12 cellular contexts compared by ENCODE assay signal in the genomic region with DNA sequence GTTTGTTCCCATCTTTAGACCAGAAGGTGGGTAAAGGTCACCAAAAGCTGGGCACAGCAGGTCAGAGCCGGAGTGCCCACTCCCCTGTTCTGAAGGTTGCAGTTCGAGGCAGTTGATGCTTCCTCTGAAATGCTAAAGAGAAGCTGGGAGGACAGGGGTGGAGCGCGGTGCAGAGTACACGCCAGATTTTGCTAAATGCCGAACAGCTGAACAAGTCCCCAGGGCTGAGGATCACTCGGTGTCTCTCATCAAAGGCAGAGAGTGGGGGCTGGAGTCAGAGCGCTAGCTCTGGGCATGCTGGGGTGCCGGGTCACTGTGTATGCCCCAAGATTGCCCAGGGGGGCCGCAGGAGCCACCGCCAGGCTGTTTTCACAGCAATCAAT.
DNase-seq lines count a peak whose midpoint lies in the region; ATAC-seq and TF ChIP-seq lines count a peak whose summit lies in the region.
"Had no signal": no experiment of that assay in that cellular context is flagged by ENCODE, and none has a peak within 500 bp of the region (broad histone marks: within the 10 kb centered on the region; RNA-seq: fewer than 3 reads in every experiment).

No MANE protein-coding gene starts in this region.

- DNase-seq in COR-L47 (lab: John Stamatoyannopoulos, UW), result peak; percentile 35
- DNase-seq in NCI-H1092 (lab: John Stamatoyannopoulos, UW), result peak; percentile 31
- peak; percentile 41 for DNase-seq in SW480 (ENCODE audit: low spot score)
- no peak for DNase-seq in mesothelial cell of epicardium (ENCODE audit: low spot score in 2 of 2, unreplicated experiment in 2 of 2)
- DNase-seq in activated naive CD8-positive, alpha-beta T cell treated with anti-CD3 and anti-CD28 coated beads for 36 hours, result no peak
- no peak for DNase-seq in kidney glomerular epithelial cell (lab: John Stamatoyannopoulos, UW)
- DNase-seq: activated B cell treated with CpG ODN at 0.5 μM for 24 hours; activated gamma-delta T cell treated with Interleukin-2 at 50 U/mL for 16 hours; CD8-positive, alpha-beta T cell had no signal

- peaks cover 53% of the 10 kb centered on the region for H3K4me1 Mint-ChIP-seq in mesothelial cell of epicardium
- peaks cover 6% of the 10 kb centered on the region for H3K4me1 Mint-ChIP-seq in activated naive CD8-positive, alpha-beta T cell treated with anti-CD3 and anti-CD28 coated beads for 36 hours
- H3K4me1 Mint-ChIP-seq: activated B cell treated with CpG ODN at 0.5 μM for 24 hours; central memory CD8-positive, alpha-beta T cell had no signal

- no peak for TF ChIP-seq CTCF in mesothelial cell of epicardium (IDR thresholded peaks at IDR 0.05; ENCODE audit: unreplicated experiment)

- H3K36me3 Mint-ChIP-seq in mesothelial cell of epicardium, result no peaks in the 10 kb centered on the region
- H3K36me3 Mint-ChIP-seq in activated naive CD8-positive, alpha-beta T cell treated with anti-CD3 and anti-CD28 coated beads for 36 hours, result no peaks in the 10 kb centered on the region
- H3K36me3 Mint-ChIP-seq: CD8-positive, alpha-beta T cell had no signal

- H3K27me3 Mint-ChIP-seq in mesothelial cell of epicardium (ENCODE audit: low read depth), result no peaks in the 10 kb centered on the region
- no peaks in the 10 kb centered on the region for H3K27me3 Mint-ChIP-seq in activated naive CD8-positive, alpha-beta T cell treated with anti-CD3 and anti-CD28 coated beads for 36 hours
- H3K27me3 Mint-ChIP-seq: central memory CD8-positive, alpha-beta T cell had no signal

- peak overlapping the region; percentile 49 for H3K4me3 Mint-ChIP-seq in mesothelial cell of epicardium
- no peak overlapping the region for H3K4me3 Mint-ChIP-seq in activated naive CD8-positive, alpha-beta T cell treated with anti-CD3 and anti-CD28 coated beads for 36 hours
- H3K4me3 Mint-ChIP-seq: activated B cell treated with CpG ODN at 0.5 μM for 24 hours; CD8-positive, alpha-beta T cell; central memory CD8-positive, alpha-beta T cell had no signal

- H3K9me3 Mint-ChIP-seq in mesothelial cell of epicardium, result peaks cover 5% of the 10 kb centered on the region
- no peaks in the 10 kb centered on the region for H3K9me3 Mint-ChIP-seq in activated naive CD8-positive, alpha-beta T cell treated with anti-CD3 and anti-CD28 coated beads for 36 hours
- H3K9me3 Mint-ChIP-seq: activated B cell treated with CpG ODN at 0.5 μM for 24 hours; CD8-positive, alpha-beta T cell; central memory CD8-positive, alpha-beta T cell had no signal

- ATAC-seq in HG03135 (IDR thresholded peaks at IDR 0.05; ENCODE audit: unreplicated experiment) (no peak), GM19455 (IDR thresholded peaks at IDR 0.05; ENCODE audit: unreplicated experiment) (no peak)
- ATAC-seq: CD8-positive, alpha-beta T cell had no signal

- H3K27ac Mint-ChIP-seq in mesothelial cell of epicardium, result no peak overlapping the region
- H3K27ac Mint-ChIP-seq in activated naive CD8-positive, alpha-beta T cell treated with anti-CD3 and anti-CD28 coated beads for 36 hours, result no peak overlapping the region
- H3K27ac Mint-ChIP-seq: activated B cell treated with CpG ODN at 0.5 μM for 24 hours; CD8-positive, alpha-beta T cell had no signal

Comparison
In these comparisons a context has a peak if more than half of its experiments do, and no peak if none do; other contexts are left out.
1. DNase-seq: peak in COR-L47 (single experiment), NCI-H1092 (single experiment) and SW480 (single experiment); none in mesothelial cell of epicardium (0 of 2), activated naive CD8-positive, alpha-beta T cell treated with anti-CD3 and anti-CD28 coated beads for 36 hours (single experiment) and kidney glomerular epithelial cell (single experiment).